In the genomic region with DNA sequence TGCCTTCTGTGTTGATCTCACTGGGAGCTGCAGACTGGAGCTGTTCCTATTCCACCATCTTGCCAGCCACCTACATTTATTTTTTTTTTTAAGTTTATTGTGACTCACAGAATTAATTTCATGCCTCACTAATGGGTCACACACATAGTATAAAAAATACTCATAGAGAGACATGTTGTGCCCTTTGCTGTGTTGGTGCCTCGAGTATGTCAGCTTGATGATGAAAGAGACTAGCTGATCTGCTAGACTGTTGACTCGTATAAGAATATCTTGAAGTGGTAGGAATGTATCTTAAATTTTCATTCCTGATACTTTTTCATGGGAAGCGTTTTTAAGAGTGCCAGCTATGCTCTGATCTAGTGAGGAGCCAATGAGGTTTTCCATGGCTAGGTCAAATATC, we compare ENCODE assay signal across 23 cellular contexts.
"Had no signal": no experiment of that assay in that cellular context is flagged by ENCODE, and none has a peak within 500 bp of the region (broad histone marks: within the 10 kb centered on the region; RNA-seq: fewer than 3 reads in every experiment).

No MANE protein-coding gene starts in this region.

- H3K4me3 ChIP-seq: breast epithelium, left lung, lower lobe of right lung, right lobe of liver, skin epidermis, testis, transverse colon had no signal

- DNase-seq: activated CD8-positive, alpha-beta memory T cell treated with anti-CD3 and anti-CD28 coated beads, Interleukin-2, amount 10 ng/mL, durations not matched to agents 7 days and 5 days; activated CD8-positive, alpha-beta T cell treated with anti-CD3 and anti-CD28 coated beads, Interleukin-2, amount 10 ng/mL, durations not matched to agents 7 days and 5 days; activated naive CD8-positive, alpha-beta T cell treated with anti-CD3 and anti-CD28 coated beads, Interleukin-2, amount 50 U/mL, for 24 hours; activated T-cell treated with anti-CD3 and anti-CD28 coated beads, Interleukin-2, amount 50 U/mL, for 48 hours; effector memory CD4-positive, alpha-beta T cell; kidney glomerular epithelial cell; lower lobe of right lung; mesendoderm; natural killer cell; right lobe of liver; stimulated activated CD4-positive, alpha-beta T cell treated with anti-CD3 and anti-CD28 coated beads, Interleukin-12 subunit alpha, Interleukin-12 subunit beta, amount 100 ng/mL, for 4 hours; stimulated activated CD4-positive, alpha-beta T cell treated with anti-CD3 and anti-CD28 coated beads, Interleukin-4, amount 100 ng/mL, for 1 hour; stimulated activated naive CD8-positive, alpha-beta T cell treated with anti-CD3 and anti-CD28 coated beads, Interleukin-15, Interleukin-2, amounts not matched to agents 100 U/mL and 50 U/mL, for 24 hours; testis; transverse colon had no signal

- H3K27ac Mint-ChIP-seq: activated CD8-positive, alpha-beta memory T cell treated with anti-CD3 and anti-CD28 coated beads, Interleukin-2, amount 10 ng/mL, durations not matched to agents 7 days and 5 days; activated CD8-positive, alpha-beta T cell treated with anti-CD3 and anti-CD28 coated beads, Interleukin-2, amount 10 ng/mL, durations not matched to agents 7 days and 5 days; activated naive CD4-positive, alpha-beta T cell treated with anti-CD3 and anti-CD28 coated beads, Interleukin-2, amount 50 U/mL, for 24 hours; activated naive CD8-positive, alpha-beta T cell treated with anti-CD3 and anti-CD28 coated beads, Interleukin-2, amount 50 U/mL, for 24 hours; activated T-helper 2 cell treated with anti-CD3 and anti-CD28 coated beads, Interferon-gamma antibody, Interleukin-2, Interleukin-4, amounts not matched to agents 10 μg/mL and 5 μg/mL and 100 μg/mL, durations not matched to agents 14 hours and 24 hours and 36 hours; natural killer cell; T-helper 1 cell treated with Interleukin-12 subunit alpha and Interleukin-12 subunit beta and Interleukin-4 antibody, amounts not matched to agents 30 μg/mL and 1 μg/mL, for 36 hours; WTC11 had no signal

- H3K4me1 Mint-ChIP-seq: activated CD8-positive, alpha-beta memory T cell treated with anti-CD3 and anti-CD28 coated beads, Interleukin-2, amount 10 ng/mL, durations not matched to agents 7 days and 5 days; activated naive CD4-positive, alpha-beta T cell treated with anti-CD3 and anti-CD28 coated beads, Interleukin-2, amount 50 U/mL, for 24 hours; activated naive CD8-positive, alpha-beta T cell treated with anti-CD3 and anti-CD28 coated beads, Interleukin-2, amount 50 U/mL, for 24 hours; central memory CD8-positive, alpha-beta T cell; WTC11 had no signal

- H3K4me1 ChIP-seq: breast epithelium, left lung, lower lobe of right lung, right lobe of liver, testis, transverse colon had no signal

- ATAC-seq: activated CD8-positive, alpha-beta memory T cell treated with anti-CD3 and anti-CD28 coated beads, Interleukin-2, amount 10 ng/mL, durations not matched to agents 7 days and 5 days; activated CD8-positive, alpha-beta T cell treated with anti-CD3 and anti-CD28 coated beads, Interleukin-2, amount 10 ng/mL, durations not matched to agents 7 days and 5 days; activated naive CD8-positive, alpha-beta T cell treated with anti-CD3 and anti-CD28 coated beads, Interleukin-2, amount 50 U/mL, for 24 hours; left lung; lower lobe of right lung; natural killer cell; right lobe of liver; stimulated activated naive CD8-positive, alpha-beta T cell treated with anti-CD3 and anti-CD28 coated beads, Interleukin-15, Interleukin-2, amounts not matched to agents 100 U/mL and 50 U/mL, for 24 hours; WTC11 had no signal

- H3K9me3 ChIP-seq: left lung, lower lobe of right lung, right lobe of liver, testis, transverse colon had no signal

- H3K27me3 ChIP-seq: breast epithelium, left lung, right lobe of liver, testis, transverse colon had no signal

- H3K27me3 Mint-ChIP-seq: activated naive CD4-positive, alpha-beta T cell treated with anti-CD3 and anti-CD28 coated beads, Interleukin-2, amount 50 U/mL, for 24 hours; activated naive CD8-positive, alpha-beta T cell treated with anti-CD3 and anti-CD28 coated beads, Interleukin-2, amount 50 U/mL, for 24 hours had no signal

- H3K9me3 Mint-ChIP-seq: central memory CD8-positive, alpha-beta T cell had no signal

- H3K4me3 Mint-ChIP-seq: activated CD8-positive, alpha-beta memory T cell treated with anti-CD3 and anti-CD28 coated beads, Interleukin-2, amount 10 ng/mL, durations not matched to agents 7 days and 5 days; activated CD8-positive, alpha-beta T cell treated with anti-CD3 and anti-CD28 coated beads, Interleukin-2, amount 10 ng/mL, durations not matched to agents 7 days and 5 days; activated naive CD4-positive, alpha-beta T cell treated with anti-CD3 and anti-CD28 coated beads, Interleukin-2, amount 50 U/mL, for 24 hours; activated naive CD8-positive, alpha-beta T cell treated with anti-CD3 and anti-CD28 coated beads, Interleukin-2, amount 50 U/mL, for 24 hours; central memory CD8-positive, alpha-beta T cell; natural killer cell; T-helper 1 cell treated with Interleukin-12 subunit alpha and Interleukin-12 subunit beta and Interleukin-4 antibody, amounts not matched to agents 30 μg/mL and 1 μg/mL, for 36 hours; WTC11 had no signal

- H3K36me3 ChIP-seq: breast epithelium, left lung, lower lobe of right lung, right lobe of liver, transverse colon had no signal

- H3K27ac ChIP-seq: breast epithelium, left lung, lower lobe of right lung, right lobe of liver, skin epidermis, testis, transverse colon had no signal
